ENCODE assay signal across 22 cellular contexts in the genomic region with DNA sequence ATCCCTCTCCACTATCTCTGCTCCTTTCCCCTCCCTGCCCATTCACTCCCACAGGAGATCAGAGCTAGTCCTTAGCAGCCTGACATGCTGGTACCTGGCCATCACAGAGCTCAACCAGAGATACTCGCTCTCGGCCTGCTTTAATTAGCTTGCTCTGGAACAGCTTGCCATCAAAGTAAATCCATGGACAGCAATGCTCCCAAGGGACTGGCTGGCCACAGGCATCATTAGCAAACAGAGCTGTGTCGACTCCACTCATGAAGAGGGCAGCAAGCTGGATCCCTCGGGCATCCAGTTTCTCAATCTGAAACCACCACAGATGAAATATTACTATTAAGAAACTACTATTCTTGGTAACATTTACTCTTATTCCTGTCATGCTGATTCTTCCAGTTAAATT.
"Had no signal": no experiment of that assay in that cellular context is flagged by ENCODE, and none has a peak within 500 bp of the region (broad histone marks: within the 10 kb centered on the region; RNA-seq: fewer than 3 reads in every experiment).

No MANE protein-coding gene starts in this region.

- H3K9me3 ChIP-seq: breast epithelium, gastrocnemius medialis, heart left ventricle, left ventricle myocardium inferior, neutrophil, pancreas, right lobe of liver, testis, upper lobe of left lung had no signal

- H3K9me3 Mint-ChIP-seq: activated CD4-positive, alpha-beta T cell treated with anti-CD3 and anti-CD28 coated beads, Interleukin-2, amount 10 ng/mL, durations not matched to agents 7 days and 5 days; memory B cell; natural killer cell; stimulated activated effector memory CD8-positive, alpha-beta T cell treated with anti-CD3 and anti-CD28 coated beads, Interleukin-12 subunit alpha, Interleukin-12 subunit beta, amount 100 ng/mL, for 72 hours had no signal

- H3K36me3 ChIP-seq: breast epithelium, neutrophil, pancreas had no signal

- H3K27me3 Mint-ChIP-seq: activated CD4-positive, alpha-beta T cell treated with anti-CD3 and anti-CD28 coated beads, Interleukin-2, amount 10 ng/mL, durations not matched to agents 7 days and 5 days; memory B cell had no signal

- H3K27ac Mint-ChIP-seq: activated CD4-positive, alpha-beta T cell treated with anti-CD3 and anti-CD28 coated beads, Interleukin-2, amount 10 ng/mL, durations not matched to agents 7 days and 5 days; activated CD8-positive, alpha-beta T cell treated with anti-CD3 and anti-CD28 coated beads, Interleukin-2, amount 10 ng/mL, durations not matched to agents 7 days and 5 days; memory B cell; natural killer cell; stimulated activated effector memory CD8-positive, alpha-beta T cell treated with anti-CD3 and anti-CD28 coated beads, Interleukin-12 subunit alpha, Interleukin-12 subunit beta, amount 100 ng/mL, for 72 hours had no signal

- DNase-seq: activated CD4-positive, alpha-beta T cell treated with anti-CD3 and anti-CD28 coated beads, Interleukin-2, amount 10 ng/mL, durations not matched to agents 7 days and 5 days; activated CD4-positive, CD25-positive, alpha-beta regulatory T cell; activated CD8-positive, alpha-beta memory T cell treated with anti-CD3 and anti-CD28 coated beads, Interleukin-2, amount 50 U/mL, for 4 hours; activated CD8-positive, alpha-beta T cell treated with anti-CD3 and anti-CD28 coated beads, Interleukin-2, amount 10 ng/mL, durations not matched to agents 7 days and 5 days; activated effector memory CD4-positive, alpha-beta T cell treated with Interleukin-2 at 50 U/mL for 16 hours; activated naive CD4-positive, alpha-beta T cell treated with anti-CD3 and anti-CD28 coated beads, Interleukin-2, amount 50 U/mL, for 16 hours; activated T-cell treated with anti-CD3 and anti-CD28 coated beads, Interleukin-2, amount 50 U/mL, for 48 hours; gastrocnemius medialis; heart left ventricle; left ventricle myocardium inferior; natural killer cell; pancreas; right lobe of liver; stimulated activated CD4-positive, alpha-beta T cell treated with anti-CD3 and anti-CD28 coated beads, Interleukin-4, amount 100 ng/mL, for 24 hours; testis; upper lobe of left lung had no signal

- H3K4me3 Mint-ChIP-seq: activated CD4-positive, alpha-beta T cell treated with anti-CD3 and anti-CD28 coated beads, Interleukin-2, amount 10 ng/mL, durations not matched to agents 7 days and 5 days; activated CD8-positive, alpha-beta T cell treated with anti-CD3 and anti-CD28 coated beads, Interleukin-2, amount 10 ng/mL, durations not matched to agents 7 days and 5 days; memory B cell; natural killer cell; stimulated activated effector memory CD8-positive, alpha-beta T cell treated with anti-CD3 and anti-CD28 coated beads, Interleukin-12 subunit alpha, Interleukin-12 subunit beta, amount 100 ng/mL, for 72 hours had no signal

- ATAC-seq: activated CD8-positive, alpha-beta T cell treated with anti-CD3 and anti-CD28 coated beads, Interleukin-2, amount 10 ng/mL, durations not matched to agents 7 days and 5 days; gastrocnemius medialis; heart left ventricle; natural killer cell; pancreas; right lobe of liver; stimulated activated effector memory CD8-positive, alpha-beta T cell treated with anti-CD3 and anti-CD28 coated beads, Interleukin-12 subunit alpha, Interleukin-12 subunit beta, amount 100 ng/mL, for 72 hours had no signal

- H3K4me3 ChIP-seq: breast epithelium, coronary artery, gastrocnemius medialis, heart left ventricle, left ventricle myocardium inferior, pancreas, right lobe of liver, smooth muscle cell, testis, upper lobe of left lung had no signal

- H3K27me3 ChIP-seq: gastrocnemius medialis, neutrophil, right lobe of liver, testis, upper lobe of left lung had no signal

- H3K27ac ChIP-seq: breast epithelium, coronary artery, gastrocnemius medialis, heart left ventricle, left ventricle myocardium inferior, neutrophil, pancreas, right lobe of liver, testis, upper lobe of left lung had no signal

- H3K36me3 Mint-ChIP-seq: natural killer cell; stimulated activated effector memory CD8-positive, alpha-beta T cell treated with anti-CD3 and anti-CD28 coated beads, Interleukin-12 subunit alpha, Interleukin-12 subunit beta, amount 100 ng/mL, for 72 hours had no signal

- H3K4me1 ChIP-seq: breast epithelium, heart left ventricle, left ventricle myocardium inferior, pancreas, right lobe of liver, testis, upper lobe of left lung had no signal

- H3K4me1 Mint-ChIP-seq: activated CD4-positive, alpha-beta T cell treated with anti-CD3 and anti-CD28 coated beads, Interleukin-2, amount 10 ng/mL, durations not matched to agents 7 days and 5 days; memory B cell; natural killer cell; stimulated activated effector memory CD8-positive, alpha-beta T cell treated with anti-CD3 and anti-CD28 coated beads, Interleukin-12 subunit alpha, Interleukin-12 subunit beta, amount 100 ng/mL, for 72 hours had no signal
